ENCODE assay signal across 21 cellular contexts in the genomic region with DNA sequence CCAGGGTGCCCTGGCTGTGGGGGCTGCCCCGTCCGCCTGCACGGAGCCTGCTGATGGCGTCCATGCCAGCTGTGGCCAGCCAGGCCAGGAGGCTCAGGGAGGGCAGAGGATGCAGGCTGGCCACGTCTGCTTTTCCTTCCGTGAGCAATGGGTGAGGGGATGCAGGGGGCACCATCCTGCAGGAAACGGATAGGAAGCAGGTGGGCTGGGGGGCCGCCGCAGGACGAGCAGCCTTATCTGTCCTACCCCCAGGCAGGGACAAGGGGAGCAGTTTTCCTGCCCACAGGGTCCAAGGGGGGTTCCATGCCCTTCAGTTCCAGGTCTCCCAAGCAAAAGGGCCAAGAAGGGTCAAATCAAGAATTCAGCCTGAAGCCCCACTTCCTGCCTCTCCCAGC. TPM values are rescaled to one million over a fixed set of nuclear protein-coding genes. Genes with fewer than 3 reads are reported as not detected.
DNase-seq lines count a peak whose midpoint lies in the region; ATAC-seq, FAIRE-seq and TF ChIP-seq lines count a peak whose summit lies in the region.
"Had no signal": no experiment of that assay in that cellular context is flagged by ENCODE, and none has a peak within 500 bp of the region (broad histone marks: within the 10 kb centered on the region; RNA-seq: fewer than 3 reads in every experiment).

No MANE protein-coding gene starts in this region.

- H2BK15ac ChIP-seq in H1 (ENCODE audit: low read length) = no peak overlapping the region

- H3K27ac Mint-ChIP-seq in stimulated activated effector memory CD8-positive, alpha-beta T cell treated with anti-CD3 and anti-CD28 coated beads, Interleukin-12 subunit alpha, Interleukin-12 subunit beta, amount 100 ng/mL, for 72 hours = peak overlapping the region; percentile 60
- H3K27ac Mint-ChIP-seq: H9 had no signal

- no peak overlapping the region for H2BK120ac ChIP-seq in H1 (replicated peaks; ENCODE audit: low read depth, low read length)

- CTCF ChIA-PET in HEK293 (lab: Yijun Ruan, JAX) = no interaction called here
- CTCF ChIA-PET in H1 (lab: Charles Lee; ENCODE audit: partially characterized antibody) = interaction anchor here (0.9 to 1.7 kb wide), 6 partner anchors 9 to 93 kb away, joined by 3 to 8 read pairs (median 4); a partner anchor contains a TSS

- ATAC-seq in left cardiac atrium = no peak
- no peak for ATAC-seq in stimulated activated effector memory CD8-positive, alpha-beta T cell treated with anti-CD3 and anti-CD28 coated beads, Interleukin-12 subunit alpha, Interleukin-12 subunit beta, amount 100 ng/mL, for 72 hours
- ATAC-seq in GM21515 (IDR thresholded peaks at IDR 0.05; ENCODE audit: unreplicated experiment) = no peak
- ATAC-seq in HG03139 (IDR thresholded peaks at IDR 0.05; ENCODE audit: unreplicated experiment) = no peak

- no peaks in the 10 kb centered on the region for H3K27me3 ChIP-seq in H1 (replicated peaks in 1 of 4; ENCODE audit: control insufficient read depth in 3 of 4, extremely low read depth in 1 of 4, insufficient read depth in 3 of 4, low read length in 3 of 4)
- H3K27me3 ChIP-seq: SJSA1 had no signal

- H3K9me3 ChIP-seq in HEK293 (ENCODE audit: control insufficient read depth, insufficient read depth, low read depth, low read length) (no peaks in the 10 kb centered on the region), H1 (ENCODE audit: insufficient read depth in 2 of 2, low read depth in 1 of 2, low read length in 1 of 2) (no peaks in the 10 kb centered on the region)
- H3K9me3 ChIP-seq: A549, SJSA1 had no signal

- H4K8ac ChIP-seq in H1 (ENCODE audit: extremely low read depth, insufficient read depth, low read length) = 0 out of 2 replicates have a peak overlapping the region, but pooled peaks have one; percentile 5

- no peak overlapping the region for H2AK5ac ChIP-seq in H1 (ENCODE audit: low read depth, low read length)

- H3K4me1 ChIP-seq in HEK293 (ENCODE audit: control insufficient read depth, insufficient read depth, low read length) (no peaks in the 10 kb centered on the region), H1 (replicated peaks in 1 of 4; ENCODE audit: control insufficient read depth in 3 of 4, insufficient read depth in 4 of 4, low read length in 3 of 4) (no peaks in the 10 kb centered on the region)

- no peak overlapping the region for H2AFZ ChIP-seq in H1 (ENCODE audit: low read length)

- TF ChIP-seq CTCF in HEK293 (tag by site-specific recombination; IDR thresholded peaks at IDR 0.05) (no peak), H1 (IDR thresholded peaks at IDR 0.05; ENCODE audit: control extremely low read depth in 1 of 3, insufficient read depth in 1 of 3, low read depth in 1 of 3, low read length in 3 of 3) (no peak)

- POLR2A ChIA-PET in HEK293 (lab: Yijun Ruan, JAX) (interaction anchor here (0.7 to 14.2 kb wide), 7 partner anchors 15 to 45 kb away, joined by 3 to 96 read pairs (median 5); a partner anchor contains a TSS), H1 (lab: Charles Lee; ENCODE audit: partially characterized antibody) (interaction anchor here (0.6 to 16.2 kb wide), 14 partner anchors 4 to 322 kb away, joined by 3 to 161 read pairs (median 9); a partner anchor contains a TSS)

- no peak for TF ChIP-seq POLR2A in H1 (IDR thresholded peaks at IDR 0.05; ENCODE audit: control extremely low read depth in 1 of 2, low read depth in 2 of 2, low read length in 2 of 2)

- no peak overlapping the region for H3K14ac ChIP-seq in H1 (ENCODE audit: insufficient read length)

- peaks cover 38% of the 10 kb centered on the region for H3K36me3 Mint-ChIP-seq in stimulated activated effector memory CD8-positive, alpha-beta T cell treated with anti-CD3 and anti-CD28 coated beads, Interleukin-12 subunit alpha, Interleukin-12 subunit beta, amount 100 ng/mL, for 72 hours

- H3K79me1 ChIP-seq in H1 (ENCODE audit: low read depth, low read length) = no peaks in the 10 kb centered on the region

- no peak overlapping the region for H3K4me3 Mint-ChIP-seq in stimulated activated effector memory CD8-positive, alpha-beta T cell treated with anti-CD3 and anti-CD28 coated beads, Interleukin-12 subunit alpha, Interleukin-12 subunit beta, amount 100 ng/mL, for 72 hours
- H3K4me3 Mint-ChIP-seq: CD8-positive, alpha-beta memory T cell; H9 had no signal

- WGBS in H1 (ENCODE audit: extremely low coverage in 1 of 2, insufficient coverage in 1 of 2, insufficient read length in 1 of 2, insufficient replicate concordance in 2 of 2, low coverage in 1 of 2, low lambda C conversion rate in 2 of 2, missing lambda C conversion rate in 1 of 2), 2 experiments = 90% methylated on average over 10 of the region's 10 CpGs; no CpG with 5 or more reads in 1 of the 2 experiments

- H3K27ac ChIP-seq in HEK293 (ENCODE audit: extremely low read depth, low read depth, low read length) (peak overlapping the region; percentile 47; the same call in 1 of the 2 replicates), H1 (ENCODE audit: low read depth, low read length) (no peak overlapping the region)
- H3K27ac ChIP-seq: A549, SJSA1 had no signal

- H2BK20ac ChIP-seq in H1 (ENCODE audit: low read length) = no peak overlapping the region

- no peak for TF ChIP-seq RAD21 in H1 (IDR thresholded peaks at IDR 0.05 in 1 of 2, conservative IDR thresholded peaks at IDR 0.05 in 1 of 2; ENCODE audit: low read depth in 2 of 2, low read length in 2 of 2)

- no peak overlapping the region for H3K4me2 ChIP-seq in H1 (ENCODE audit: insufficient read depth in 1 of 2, low read depth in 2 of 2, low read length in 2 of 2)
- H3K4me2 ChIP-seq: A549 had no signal

- no peak for TF ChIP-seq EP300 in H1 (IDR thresholded peaks at IDR 0.05; ENCODE audit: borderline replicate concordance in 1 of 2, low read depth in 2 of 2, low read length in 2 of 2)

- H3K4me3 ChIP-seq in HEK293 (ENCODE audit: low read depth, low read length) (no peak overlapping the region), H1 (ENCODE audit: extremely low read depth in 1 of 4, insufficient read depth in 2 of 4, low read depth in 3 of 4, low read length in 4 of 4) (no peak overlapping the region)
- H3K4me3 ChIP-seq: A549, SJSA1 had no signal

- H3K18ac ChIP-seq in H1 (ENCODE audit: extremely low read depth, low read length) = no peak overlapping the region

- intact Hi-C loops in left cardiac atrium (cut with DNase I) = no loop called here
- intact Hi-C loops in cardiac septum (cut with DNase I) = no loop called here

- H4K5ac ChIP-seq in H1 (ENCODE audit: insufficient read length, low read depth, low read length) = no peak overlapping the region

- FAIRE-seq in H1 (lab: Jason Lieb, UNC) = no peak
- FAIRE-seq: A549, D721Med had no signal

- no peaks in the 10 kb centered on the region for H3K9me3 Mint-ChIP-seq in stimulated activated effector memory CD8-positive, alpha-beta T cell treated with anti-CD3 and anti-CD28 coated beads, Interleukin-12 subunit alpha, Interleukin-12 subunit beta, amount 100 ng/mL, for 72 hours
- H3K9me3 Mint-ChIP-seq: CD8-positive, alpha-beta memory T cell; H9 had no signal

- H3K79me2 ChIP-seq in H1 (ENCODE audit: control insufficient read depth in 1 of 2, insufficient read depth in 2 of 2, low read length in 2 of 2) = no peaks in the 10 kb centered on the region

- H2BK5ac ChIP-seq in H1 (ENCODE audit: low read depth, low read length) = no peak overlapping the region

- H2BK12ac ChIP-seq in H1 (ENCODE audit: low read depth, low read length) = no peak overlapping the region

- peaks cover 3 to 99% of the 10 kb centered on the region in 2 experiments; a peak in 2 of 3 replicates for H3K36me3 ChIP-seq in HEK293 (ENCODE audit: control insufficient read depth in 2 of 2, insufficient read depth in 1 of 2, low read length in 2 of 2)
- peaks cover 15 to 43% (median 36%) of the 10 kb centered on the region in 4 experiments for H3K36me3 ChIP-seq in H1 (ENCODE audit: control insufficient read depth in 2 of 4, insufficient read depth in 4 of 4, low read length in 3 of 4)

- H3K23me2 ChIP-seq in H1 (ENCODE audit: low read depth, low read length) = no peaks in the 10 kb centered on the region; the same call in 1 of the 2 replicates

- peaks cover 8% of the 10 kb centered on the region for H3K4me1 Mint-ChIP-seq in stimulated activated effector memory CD8-positive, alpha-beta T cell treated with anti-CD3 and anti-CD28 coated beads, Interleukin-12 subunit alpha, Interleukin-12 subunit beta, amount 100 ng/mL, for 72 hours
- H3K4me1 Mint-ChIP-seq: H9 had no signal

- DNase-seq in left cardiac atrium (peak; percentile 12), cardiac septum (ENCODE audit: low spot score) (no peak), H1 (ENCODE audit: low read depth in 1 of 2, low spot score in 2 of 2) (no peak), KG1 (lab: John Stamatoyannopoulos, UW) (no peak)
- no peak for DNase-seq in stimulated activated effector memory CD8-positive, alpha-beta T cell treated with anti-CD3 and anti-CD28 coated beads, Interleukin-12 subunit alpha, Interleukin-12 subunit beta, amount 100 ng/mL, for 72 hours (ENCODE audit: low spot score in 2 of 2)
- DNase-seq: C1 segment of cervical spinal cord; CD8-positive, alpha-beta memory T cell; H9; NCI-H1417 treated with DMSO at 0.1 percent for 48 hours; NCI-H1930; NCI-H226; NCI-H524; NCI-H82; RPMI8226; SW 1271 had no signal

- no peak overlapping the region for H3K23ac ChIP-seq in H1 (ENCODE audit: insufficient read length)

- no peak overlapping the region for H3K4ac ChIP-seq in H1 (replicated peaks; ENCODE audit: insufficient read length, low read depth, low read length)

- peaks cover 0 to 20% of the 10 kb centered on the region in 2 experiments for H4K20me1 ChIP-seq in H1 (replicated peaks in 1 of 2; ENCODE audit: control insufficient read depth in 1 of 2, insufficient read depth in 2 of 2, low read length in 2 of 2)

- no peak overlapping the region for H3K56ac ChIP-seq in H1 (replicated peaks; ENCODE audit: insufficient read length, low read depth, low read length)

- H4K91ac ChIP-seq in H1 (replicated peaks; ENCODE audit: insufficient read length, low read length) = no peak overlapping the region

- H3K9ac ChIP-seq in H1 (replicated peaks in 1 of 4; ENCODE audit: extremely low read depth in 1 of 4, low read depth in 3 of 4, low read length in 3 of 4) = no peak overlapping the region

RNA-seq across cellular contexts. Expression of a gene that starts 6.8 kb away (rescaled TPM):
- total RNA-seq in left cardiac atrium (10 to 100 TPM; 59.2 to 65.4 TPM), cardiac septum (47.6 TPM)
- 68.0 and 69.1 TPM in 2 replicates for total RNA-seq in H1 (2021; fragmentation: NEBNext Ultra II Directional; extraction: Animal tissue kit (Norgen Biotek cat#: 25700))
- 34.5 and 60.4 TPM in 2 replicates for polyA plus RNA-seq in H1 (2011; rRNA removed)
- polyA plus RNA-seq in H1 (2011; cell fraction: cytosol; rRNA removed) = 66.5 TPM
- polyA plus RNA-seq in H1 (2011; cell fraction: nucleus; rRNA removed) = 317 TPM
- 43.1 to 60.5 TPM (median 57.0 TPM) in 4 replicates for polyA plus RNA-seq in H1 (2012, experiment 1 of 2)
- 60.6 TPM for polyA plus RNA-seq in H1 (2012, experiment 2 of 2)
- 38.5 TPM for polyA plus RNA-seq in H1 (2013, experiment 1 of 2)
- 36.1 TPM for polyA plus RNA-seq in H1 (2013, experiment 2 of 2)
- 19.1 and 24.6 TPM in 2 replicates for polyA minus RNA-seq in H1 (2011; rRNA and poly(A)+ RNA removed)
- 27.5 TPM for polyA minus RNA-seq in H1 (2011; cell fraction: cytosol; rRNA and poly(A)+ RNA removed)
- polyA minus RNA-seq in H1 (2011; cell fraction: nucleus; rRNA and poly(A)+ RNA removed) = 58.5 TPM

RNA-seq across cellular contexts. Expression of a gene that starts 7.2 kb away (rescaled TPM):
- 10 to 100 TPM; 72.2 to 79.3 TPM for total RNA-seq in left cardiac atrium
- 67.4 TPM for total RNA-seq in cardiac septum
- total RNA-seq in H1 (2021; fragmentation: NEBNext Ultra II Directional; extraction: Animal tissue kit (Norgen Biotek cat#: 25700)) = 153 and 157 TPM in 2 replicates
- polyA plus RNA-seq in H1 (2011; rRNA removed) = 277 and 354 TPM in 2 replicates
- polyA plus RNA-seq in H1 (2011; cell fraction: cytosol; rRNA removed) = 226 TPM
- 351 TPM for polyA plus RNA-seq in H1 (2011; cell fraction: nucleus; rRNA removed)
- polyA plus RNA-seq in H1 (2012, experiment 1 of 2) = 127 to 186 TPM (median 168 TPM) in 4 replicates
- polyA plus RNA-seq in H1 (2012, experiment 2 of 2) = 200 TPM
- 99.3 TPM for polyA plus RNA-seq in H1 (2013, experiment 1 of 2)
- 100 TPM for polyA plus RNA-seq in H1 (2013, experiment 2 of 2)
- polyA minus RNA-seq in H1 (2011; rRNA and poly(A)+ RNA removed) = 137 and 141 TPM in 2 replicates
- 110 TPM for polyA minus RNA-seq in H1 (2011; cell fraction: cytosol; rRNA and poly(A)+ RNA removed)
- 96.5 TPM for polyA minus RNA-seq in H1 (2011; cell fraction: nucleus; rRNA and poly(A)+ RNA removed)

RNA-seq across cellular contexts. Expression of a gene that starts 7.2 kb away (rescaled TPM):
- total RNA-seq in left cardiac atrium (10 to 100 TPM; 16.4 to 22.4 TPM), cardiac septum (21.0 TPM)
- 26.7 and 30.9 TPM in 2 replicates for total RNA-seq in H1 (2021; fragmentation: NEBNext Ultra II Directional; extraction: Animal tissue kit (Norgen Biotek cat#: 25700))
- polyA plus RNA-seq in H1 (2011; rRNA removed) = 28.4 and 50.3 TPM in 2 replicates
- 25.7 TPM for polyA plus RNA-seq in H1 (2011; cell fraction: cytosol; rRNA removed)
- 139 TPM for polyA plus RNA-seq in H1 (2011; cell fraction: nucleus; rRNA removed)
- polyA plus RNA-seq in H1 (2012, experiment 1 of 2) = 26.1 to 34.2 TPM (median 32.0 TPM) in 4 replicates
- 32.2 TPM for polyA plus RNA-seq in H1 (2012, experiment 2 of 2)
- polyA plus RNA-seq in H1 (2013, experiment 1 of 2) = 26.3 TPM
- 26.6 TPM for polyA plus RNA-seq in H1 (2013, experiment 2 of 2)
- 8.3 and 9.7 TPM in 2 replicates for polyA minus RNA-seq in H1 (2011; rRNA and poly(A)+ RNA removed)
- polyA minus RNA-seq in H1 (2011; cell fraction: cytosol; rRNA and poly(A)+ RNA removed) = 15.2 TPM
- polyA minus RNA-seq in H1 (2011; cell fraction: nucleus; rRNA and poly(A)+ RNA removed) = 23.8 TPM

RNA-seq across cellular contexts. Expression of a gene that starts 21.4 kb away (rescaled TPM):
- total RNA-seq in left cardiac atrium (100 to 1,000 TPM; 132 to 161 TPM), cardiac septum (144 TPM)
- 96.3 and 110 TPM in 2 replicates for total RNA-seq in H1 (2021; fragmentation: NEBNext Ultra II Directional; extraction: Animal tissue kit (Norgen Biotek cat#: 25700))
- polyA plus RNA-seq in H1 (2011; rRNA removed) = 212 and 338 TPM in 2 replicates
- 163 TPM for polyA plus RNA-seq in H1 (2011; cell fraction: cytosol; rRNA removed)
- polyA plus RNA-seq in H1 (2011; cell fraction: nucleus; rRNA removed) = 167 TPM
- 92.1 to 118 TPM (median 110 TPM) in 4 replicates for polyA plus RNA-seq in H1 (2012, experiment 1 of 2)
- polyA plus RNA-seq in H1 (2012, experiment 2 of 2) = 187 TPM
- 57.6 TPM for polyA plus RNA-seq in H1 (2013, experiment 1 of 2)
- 58.1 TPM for polyA plus RNA-seq in H1 (2013, experiment 2 of 2)
- 35.5 and 81.7 TPM in 2 replicates for polyA minus RNA-seq in H1 (2011; rRNA and poly(A)+ RNA removed)
- 40.5 TPM for polyA minus RNA-seq in H1 (2011; cell fraction: cytosol; rRNA and poly(A)+ RNA removed)
- 31.1 TPM for polyA minus RNA-seq in H1 (2011; cell fraction: nucleus; rRNA and poly(A)+ RNA removed)

RNA-seq across cellular contexts. Expression of a gene that starts 27.4 kb away (rescaled TPM):
- 1 to 10 TPM; 3.8 to 4.2 TPM for total RNA-seq in left cardiac atrium
- 0.65 TPM for total RNA-seq in cardiac septum
- total RNA-seq in H1 (2021; fragmentation: NEBNext Ultra II Directional; extraction: Animal tissue kit (Norgen Biotek cat#: 25700)) = 167 and 177 TPM in 2 replicates
- 299 and 520 TPM in 2 replicates for polyA plus RNA-seq in H1 (2011; rRNA removed)
- 290 TPM for polyA plus RNA-seq in H1 (2011; cell fraction: cytosol; rRNA removed)
- polyA plus RNA-seq in H1 (2011; cell fraction: nucleus; rRNA removed) = 408 TPM
- polyA plus RNA-seq in H1 (2012, experiment 1 of 2) = 93.2 to 160 TPM (median 150 TPM) in 4 replicates
- 143 TPM for polyA plus RNA-seq in H1 (2012, experiment 2 of 2)
- 141 TPM for polyA plus RNA-seq in H1 (2013, experiment 1 of 2)
- 139 TPM for polyA plus RNA-seq in H1 (2013, experiment 2 of 2)
- polyA minus RNA-seq in H1 (2011; rRNA and poly(A)+ RNA removed) = 54.1 and 62.9 TPM in 2 replicates
- polyA minus RNA-seq in H1 (2011; cell fraction: cytosol; rRNA and poly(A)+ RNA removed) = 82.6 TPM
- 83.3 TPM for polyA minus RNA-seq in H1 (2011; cell fraction: nucleus; rRNA and poly(A)+ RNA removed)
- polyA plus RNA-seq: CD8-positive, alpha-beta memory T cell had no signal
